ENCODE assay signal across 1 cellular context in genomic region chr6:140203611-140204553, GRCh38.
A peak's percentile ranks its signal among the peaks of the same experiment; 100 is the strongest.
TF ChIP-seq lines count a peak whose summit lies in the region.

No MANE protein-coding gene starts in this region.

TF ChIP-seq in SK-N-SH, 30 proteins besides CTCF, POLR2A, EP300 and RAD21 (continued from another document):
- TF ChIP-seq REST (IDR thresholded peaks at IDR 0.05; ENCODE audit: low read depth, low read length) (no peak), CHD2 (IDR thresholded peaks at IDR 0.05; ENCODE audit: low read length, partially characterized antibody) (no peak), GATA2 (CRISPR knock-in tag; IDR thresholded peaks at IDR 0.05) (no peak), GABPA (IDR thresholded peaks at IDR 0.05; ENCODE audit: low read depth) (no peak), RFX5 (IDR thresholded peaks at IDR 0.05; ENCODE audit: low read length) (no peak), FOXM1 (IDR thresholded peaks at IDR 0.05; ENCODE audit: low read depth) (peak; percentile 45; the same call in 1 of the 2 replicates), PBX3 (IDR thresholded peaks at IDR 0.05) (peak; percentile 62), TCF12 (IDR thresholded peaks at IDR 0.05) (peak; percentile 87), ELF1 (IDR thresholded peaks at IDR 0.05) (no peak), IRF3 (IDR thresholded peaks at IDR 0.05; ENCODE audit: low read depth, low read length) (no peak), NRF1 (IDR thresholded peaks at IDR 0.05; ENCODE audit: low read depth, low read length) (no peak)
- TF ChIP-seq, protein P1, sequence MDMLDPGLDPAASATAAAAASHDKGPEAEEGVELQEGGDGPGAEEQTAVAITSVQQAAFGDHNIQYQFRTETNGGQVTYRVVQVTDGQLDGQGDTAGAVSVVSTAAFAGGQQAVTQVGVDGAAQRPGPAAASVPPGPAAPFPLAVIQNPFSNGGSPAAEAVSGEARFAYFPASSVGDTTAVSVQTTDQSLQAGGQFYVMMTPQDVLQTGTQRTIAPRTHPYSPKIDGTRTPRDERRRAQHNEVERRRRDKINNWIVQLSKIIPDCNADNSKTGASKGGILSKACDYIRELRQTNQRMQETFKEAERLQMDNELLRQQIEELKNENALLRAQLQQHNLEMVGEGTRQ (IDR thresholded peaks at IDR 0.05; ENCODE audit: borderline replicate concordance, low read depth, low read length) = no peak
- TF ChIP-seq, protein P2, sequence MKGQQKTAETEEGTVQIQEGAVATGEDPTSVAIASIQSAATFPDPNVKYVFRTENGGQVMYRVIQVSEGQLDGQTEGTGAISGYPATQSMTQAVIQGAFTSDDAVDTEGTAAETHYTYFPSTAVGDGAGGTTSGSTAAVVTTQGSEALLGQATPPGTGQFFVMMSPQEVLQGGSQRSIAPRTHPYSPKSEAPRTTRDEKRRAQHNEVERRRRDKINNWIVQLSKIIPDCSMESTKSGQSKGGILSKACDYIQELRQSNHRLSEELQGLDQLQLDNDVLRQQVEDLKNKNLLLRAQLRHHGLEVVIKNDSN (IDR thresholded peaks at IDR 0.05; ENCODE audit: borderline replicate concordance, low read depth) = no peak
